27 cellular contexts compared by ENCODE assay signal in the genomic region with DNA sequence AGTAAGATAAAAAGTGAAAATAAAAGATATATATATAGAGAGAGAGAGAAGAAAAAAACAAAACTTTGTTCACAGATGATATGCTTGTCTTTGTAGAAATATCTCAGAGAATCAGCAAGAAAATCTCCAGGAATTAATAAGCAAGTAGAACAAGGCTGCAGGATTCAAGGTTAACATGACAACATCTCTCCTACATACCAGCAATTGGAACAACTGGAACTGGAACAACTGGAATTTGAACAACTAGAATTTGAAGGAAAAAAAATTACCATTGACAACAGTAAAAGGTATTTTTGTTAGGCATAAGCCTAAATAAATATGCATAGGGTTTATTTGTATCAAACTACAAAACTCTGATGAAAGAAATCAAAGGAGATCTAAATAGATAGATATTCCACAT.
"Had no signal": no experiment of that assay in that cellular context is flagged by ENCODE, and none has a peak within 500 bp of the region (broad histone marks: within the 10 kb centered on the region; RNA-seq: fewer than 3 reads in every experiment).

No MANE protein-coding gene starts in this region.

- H3K9me3 ChIP-seq: ovary, uterus had no signal

- DNase-seq: head of caudate nucleus; hippocampal formation; kidney glomerular epithelial cell; left cardiac atrium; lower lobe of right lung; mesendoderm; mucosa of descending colon; naive thymus-derived CD4-positive, alpha-beta T cell; ovary; retina; right cardiac atrium; sigmoid colon; stimulated activated CD4-positive, alpha-beta T cell treated with anti-CD3 and anti-CD28 coated beads, Interleukin-1b, Interleukin-23, amount 100 ng/mL, for 48 hours; stimulated activated CD4-positive, alpha-beta T cell treated with anti-CD3 and anti-CD28 coated beads, Interleukin-2, amount 100 ng/mL, for 48 hours; stimulated activated CD4-positive, alpha-beta T cell treated with anti-CD3 and anti-CD28 coated beads, Interleukin-4, amount 100 ng/mL, for 4 hours; stimulated activated CD8-positive, alpha-beta memory T cell treated with anti-CD3 and anti-CD28 coated beads, Interleukin-4, amount 100 ng/mL, for 48 hours; stimulated activated naive CD4-positive, alpha-beta T cell treated with Interleukin-2 at 50 U/mL for 16 hours; stimulated activated naive CD8-positive, alpha-beta T cell treated with anti-CD3 and anti-CD28 coated beads, Interleukin-15, amount 100 ng/mL, for 72 hours; substantia nigra; uterus had no signal

- H3K27ac ChIP-seq: lower lobe of right lung, ovary, sigmoid colon, tibial nerve had no signal

- H3K4me2 ChIP-seq: smooth muscle cell had no signal

- H3K27me3 ChIP-seq: ovary, sigmoid colon, tibial nerve, uterus had no signal

- H3K27me3 Mint-ChIP-seq: stimulated activated naive CD8-positive, alpha-beta T cell treated with anti-CD3 and anti-CD28 coated beads, Interleukin-15, amount 100 ng/mL, for 72 hours; type B pancreatic cell had no signal

- H3K36me3 ChIP-seq: lower lobe of right lung, ovary, sigmoid colon, tibial nerve, uterus had no signal

- H3K27ac Mint-ChIP-seq: mesothelial cell of epicardium; naive thymus-derived CD4-positive, alpha-beta T cell; natural killer cell treated with Interleukin-12 subunit alpha and Interleukin-12 subunit beta and Interleukin-15 and Interleukin-18, amount 100 ng/mL, for 72 hours; stimulated activated memory B cell treated with anti-CD40 and anti-IgM and Interleukin-4, amounts not matched to agents 10 μg/mL and 1 μg/mL and 100 μg/mL, for 72 hours; stimulated activated naive CD8-positive, alpha-beta T cell treated with anti-CD3 and anti-CD28 coated beads, Interleukin-15, amount 100 ng/mL, for 72 hours; type B pancreatic cell had no signal

- H3K4me1 ChIP-seq: tibial nerve, uterus had no signal

- H3K4me3 Mint-ChIP-seq: mesothelial cell of epicardium; naive thymus-derived CD4-positive, alpha-beta T cell; natural killer cell treated with Interleukin-12 subunit alpha and Interleukin-12 subunit beta and Interleukin-15 and Interleukin-18, amount 100 ng/mL, for 72 hours; stimulated activated memory B cell treated with anti-CD40 and anti-IgM and Interleukin-4, amounts not matched to agents 10 μg/mL and 1 μg/mL and 100 μg/mL, for 72 hours; stimulated activated naive CD8-positive, alpha-beta T cell treated with anti-CD3 and anti-CD28 coated beads, Interleukin-15, amount 100 ng/mL, for 72 hours; type B pancreatic cell had no signal

- H3K4me3 ChIP-seq: lower lobe of right lung, mucosa of descending colon, ovary, sigmoid colon, smooth muscle cell, tibial nerve, uterus had no signal

- ATAC-seq: left lobe of liver; lower lobe of right lung; mucosa of descending colon; naive thymus-derived CD4-positive, alpha-beta T cell; natural killer cell treated with Interleukin-12 subunit alpha and Interleukin-12 subunit beta and Interleukin-15 and Interleukin-18, amount 100 ng/mL, for 72 hours; right cardiac atrium; stimulated activated memory B cell treated with anti-CD40 and anti-IgM and Interleukin-4, amounts not matched to agents 10 μg/mL and 1 μg/mL and 100 μg/mL, for 72 hours; stimulated activated naive CD8-positive, alpha-beta T cell treated with anti-CD3 and anti-CD28 coated beads, Interleukin-15, amount 100 ng/mL, for 72 hours had no signal

- H3K4me1 Mint-ChIP-seq: mesothelial cell of epicardium; stimulated activated naive CD8-positive, alpha-beta T cell treated with anti-CD3 and anti-CD28 coated beads, Interleukin-15, amount 100 ng/mL, for 72 hours had no signal
